19 cellular contexts compared by ENCODE assay signal in genomic region chr14:61587397-61587713, GRCh38.
DNase-seq lines count a peak whose midpoint lies in the region; FAIRE-seq and TF ChIP-seq lines count a peak whose summit lies in the region.
"Had no signal": no experiment of that assay in that cellular context is flagged by ENCODE, and none has a peak within 500 bp of the region (broad histone marks: within the 10 kb centered on the region; RNA-seq: fewer than 3 reads in every experiment).

No MANE protein-coding gene starts in this region.

- H3K27me3 ChIP-seq in GM23248 (replicated peaks; ENCODE audit: insufficient read depth) (no peaks in the 10 kb centered on the region), ascending aorta (no peaks in the 10 kb centered on the region), keratinocyte (ENCODE audit: control insufficient read depth, extremely low read depth, insufficient read depth, low read length) (no peaks in the 10 kb centered on the region), smooth muscle cell (ENCODE audit: low read depth) (no peaks in the 10 kb centered on the region)

- peaks cover 54% of the 10 kb centered on the region for H3K79me2 ChIP-seq in GM23248 (ENCODE audit: insufficient read depth)
- no peaks in the 10 kb centered on the region for H3K79me2 ChIP-seq in keratinocyte (ENCODE audit: control insufficient read depth, insufficient read depth, low read length)
- no peaks in the 10 kb centered on the region for H3K79me2 ChIP-seq in smooth muscle cell (ENCODE audit: low read depth)

- H4K20me1 ChIP-seq in GM23248 (ENCODE audit: insufficient read depth) (no peaks in the 10 kb centered on the region), keratinocyte (ENCODE audit: control insufficient read depth, extremely low read depth, insufficient read depth, low read length) (no peaks in the 10 kb centered on the region), smooth muscle cell (ENCODE audit: low read depth) (no peaks in the 10 kb centered on the region)

- intact Hi-C loops in ascending aorta (cut with DNase I): loop anchor here (2.0 to 10.0 kb wide), 4 partner anchors 40 to 303 kb away; partner anchors contain the start of gene TMEM30B

- H3F3A ChIP-seq in GM23248 (ENCODE audit: insufficient read depth) (peaks cover 54% of the 10 kb centered on the region), smooth muscle cell (ENCODE audit: low read depth) (peaks cover 14% of the 10 kb centered on the region)

- peaks cover 5% of the 10 kb centered on the region for H3K9me1 ChIP-seq in keratinocyte (ENCODE audit: control insufficient read depth, extremely low read depth, insufficient read depth, low read length)

- no peaks in the 10 kb centered on the region for H3K9me2 ChIP-seq in GM23248 (ENCODE audit: insufficient read depth)

- peak overlapping the region; percentile 79 for H3K9ac ChIP-seq in GM23248
- H3K9ac ChIP-seq in keratinocyte (ENCODE audit: control insufficient read depth, extremely low read depth, insufficient read depth, low read length): no peak overlapping the region
- H3K9ac ChIP-seq in smooth muscle cell (ENCODE audit: low read depth): no peak overlapping the region

- TF ChIP-seq CTCF in ascending aorta (IDR thresholded peaks at IDR 0.05): no peak
- TF ChIP-seq CTCF in keratinocyte (optimal IDR thresholded peaks at IDR 0.05 in 1 of 3, IDR thresholded peaks at IDR 0.05 in 1 of 3, conservative IDR thresholded peaks at IDR 0.05 in 1 of 3; ENCODE audit: extremely low read depth in 1 of 3, insufficient read depth in 2 of 3, low read length in 3 of 3): no peak
- TF ChIP-seq CTCF in smooth muscle cell (IDR thresholded peaks at IDR 0.05; ENCODE audit: borderline replicate concordance, insufficient read depth, poor library complexity, severe bottlenecking): no peak

- H3K4me3 ChIP-seq in GM23248 (no peak overlapping the region), ascending aorta (no peak overlapping the region), keratinocyte (ENCODE audit: control insufficient read depth in 2 of 3, extremely low read depth in 1 of 3, insufficient read depth in 2 of 3, low read depth in 1 of 3, low read length in 3 of 3) (no peak overlapping the region), smooth muscle cell (no peak overlapping the region)
- H3K4me3 ChIP-seq: lung, prostate gland had no signal

- peak; percentile 9 for FAIRE-seq in keratinocyte (lab: Jason Lieb, UNC)
- FAIRE-seq: H54 had no signal

- dilution Hi-C loops in keratinocyte (cut with MboI; ENCODE audit: extremely low pct_ligation_motif_present, low sequenced_read_pairs): no loop called here

- H3K4me2 ChIP-seq in GM23248 (ENCODE audit: unreplicated experiment) (no peak overlapping the region), keratinocyte (ENCODE audit: control insufficient read depth, extremely low read depth, insufficient read depth, low read depth, low read length) (no peak overlapping the region), smooth muscle cell (no peak overlapping the region)

- H3K27ac ChIP-seq in GM23248 (peak overlapping the region; percentile 97), ascending aorta (peak overlapping the region; percentile 85 to 86), keratinocyte (ENCODE audit: control insufficient read depth, insufficient read depth, low read length) (no peak overlapping the region), smooth muscle cell (ENCODE audit: low read depth) (peak overlapping the region; percentile 92)
- H3K27ac ChIP-seq: WERI-Rb-1 had no signal

- in situ Hi-C loops in GM23248 (cut with MboI): no loop called here

- H2AFZ ChIP-seq in GM23248 (no peak overlapping the region), keratinocyte (ENCODE audit: control insufficient read depth, low read length) (no peak overlapping the region), smooth muscle cell (ENCODE audit: low read depth) (no peak overlapping the region)

- WGBS in GM23248 (ENCODE audit: low coverage in 1 of 2, low lambda C conversion rate in 2 of 2, missing lambda C conversion rate in 2 of 2), 2 experiments: 89 to 97% methylated on average over 2 of the region's 2 CpGs
- 88% methylated on average over 2 of the region's 2 CpGs for WGBS in smooth muscle cell (ENCODE audit: low lambda C conversion rate)

- H3K9me3 ChIP-seq in GM23248 (ENCODE audit: low read depth) (no peaks in the 10 kb centered on the region), ascending aorta (no peaks in the 10 kb centered on the region), keratinocyte (ENCODE audit: control insufficient read depth, low read depth, low read length) (no peaks in the 10 kb centered on the region), smooth muscle cell (replicated peaks; ENCODE audit: low read depth) (no peaks in the 10 kb centered on the region)
- H3K9me3 ChIP-seq: prostate gland had no signal

- H3K4me1 ChIP-seq in GM23248 (ENCODE audit: insufficient read depth) (peaks cover 58% of the 10 kb centered on the region), ascending aorta (peaks cover 22 to 26% of the 10 kb centered on the region in 2 donors), keratinocyte (ENCODE audit: control insufficient read depth, extremely low read depth, insufficient read depth, low read length) (peaks cover 34% of the 10 kb centered on the region), smooth muscle cell (ENCODE audit: low read depth) (peaks cover 26% of the 10 kb centered on the region)
- H3K4me1 ChIP-seq: prostate gland had no signal

- DNase-seq in GM23248 (no peak), ascending aorta (ENCODE audit: low spot score in 2 of 2) (no peak), keratinocyte (ENCODE audit: low read depth, low spot score) (no peak), smooth muscle cell (lab: John Stamatoyannopoulos, UW; ENCODE audit: unreplicated experiment) (no peak), GM19240 (ENCODE audit: insufficient read length, low spot score) (no peak), activated gamma-delta T cell treated with Interleukin-2 at 50 U/mL for 16 hours (no peak), NCI-H524 (lab: John Stamatoyannopoulos, UW) (no peak)
- DNase-seq: activated CD4-positive, alpha-beta memory T cell treated with anti-CD3 and anti-CD28 coated beads for 36 hours; activated naive CD4-positive, alpha-beta T cell treated with Interleukin-2 at 50 U/mL for 16 hours; DND-41; Karpas-422; naive thymus-derived CD4-positive, alpha-beta T cell; NCI-H1092; NCI-H510A treated with DMSO at 0.1 percent for 48 hours; stimulated activated CD4-positive, alpha-beta T cell treated with anti-CD3 and anti-CD28 coated beads, Interleukin-15, amount 100 ng/mL, for 24 hours; WERI-Rb-1 had no signal

- no peaks in the 10 kb centered on the region for H3K36me3 ChIP-seq in GM23248 (ENCODE audit: low read depth)
- H3K36me3 ChIP-seq in ascending aorta: no peaks in the 10 kb centered on the region
- no peaks in the 10 kb centered on the region for H3K36me3 ChIP-seq in keratinocyte (ENCODE audit: control insufficient read depth in 2 of 2, extremely low read depth in 1 of 2, insufficient read depth in 2 of 2, low read length in 2 of 2)
- H3K36me3 ChIP-seq in smooth muscle cell (ENCODE audit: low read depth): no peaks in the 10 kb centered on the region
- H3K36me3 ChIP-seq: prostate gland, WERI-Rb-1 had no signal
